Comparison of ENCODE assay signal across 12 cellular contexts in genomic region chr4:138175337-138175794, GRCh38.
A peak's percentile ranks its signal among the peaks of the same experiment; 100 is the strongest.
DNase-seq lines count a peak whose midpoint lies in the region; ATAC-seq, FAIRE-seq and TF ChIP-seq lines count a peak whose summit lies in the region.
"Had no signal": no experiment of that assay in that cellular context is flagged by ENCODE, and none has a peak within 500 bp of the region (broad histone marks: within the 10 kb centered on the region; RNA-seq: fewer than 3 reads in every experiment).

No MANE protein-coding gene starts in this region.

- peak overlapping the region; percentile 25 for H3K27ac ChIP-seq in SJSA1
- H3K27ac ChIP-seq in small intestine (ENCODE audit: low read depth in 1 of 2, low read length in 1 of 2): no peak overlapping the region
- H3K27ac ChIP-seq: tibial nerve had no signal

- H3K27me3 ChIP-seq in SJSA1 (replicated peaks) (no peaks in the 10 kb centered on the region), small intestine (ENCODE audit: control insufficient read depth in 2 of 2, insufficient read depth in 2 of 2, low read length in 2 of 2) (no peaks in the 10 kb centered on the region)
- H3K27me3 ChIP-seq: tibial nerve had no signal

- peaks cover 78% of the 10 kb centered on the region for H3K36me3 ChIP-seq in SJSA1
- no peaks in the 10 kb centered on the region for H3K36me3 ChIP-seq in small intestine (ENCODE audit: control insufficient read depth in 2 of 2, insufficient read depth in 2 of 2, low read length in 2 of 2)
- H3K36me3 ChIP-seq: tibial nerve had no signal

- DNase-seq in NCI-H1436 treated with DMSO at 0.1 percent for 48 hours (lab: John Stamatoyannopoulos, UW): peak; percentile 52
- peak; percentile 56 to 65 for DNase-seq in SJSA1 (ENCODE audit: low read depth in 1 of 2, low spot score in 2 of 2)
- DNase-seq in left ventricle myocardium superior: peak; percentile 31
- peak; percentile 40 for DNase-seq in small intestine
- no peak for DNase-seq in mesenteric fat pad (ENCODE audit: low spot score)
- DNase-seq in activated T-cell treated with anti-CD3 and anti-CD28 coated beads for 4 hours: no peak
- no peak for DNase-seq in effector CD4-positive, alpha-beta T cell
- DNase-seq in GM10266 (ENCODE audit: extremely low spot score): no peak
- DNase-seq: activated CD4-positive, alpha-beta T cell treated with anti-CD3 and anti-CD28 coated beads for 4 hours; stimulated activated CD4-positive, alpha-beta T cell treated with anti-CD3 and anti-CD28 coated beads, Interleukin-4, amount 100 ng/mL, for 24 hours had no signal

- no peak for FAIRE-seq in small intestine (lab: Jason Lieb, UNC)
- FAIRE-seq: G401.6 had no signal

- WGBS in small intestine, 3 donors: 14 to 38% (median 24%) methylated on average over 5 of the region's 5 CpGs

- no peak for TF ChIP-seq CTCF in GM10266 (IDR thresholded peaks at IDR 0.05; ENCODE audit: control insufficient read depth, insufficient read depth, low read depth, missing control alignments)

- H3K4me3 ChIP-seq in SJSA1: no peak overlapping the region
- no peak overlapping the region for H3K4me3 ChIP-seq in small intestine (ENCODE audit: low read depth in 1 of 2, low read length in 2 of 2)
- H3K4me3 ChIP-seq: tibial nerve had no signal

- peak; percentile 91 for ATAC-seq in left ventricle myocardium superior

- H3K4me1 ChIP-seq in SJSA1 (replicated peaks) (peaks cover 13% of the 10 kb centered on the region), small intestine (ENCODE audit: control insufficient read depth in 2 of 2, insufficient read depth in 1 of 2, low read depth in 1 of 2, low read length in 1 of 2) (no peaks in the 10 kb centered on the region)
- H3K4me1 ChIP-seq: tibial nerve had no signal

- intact Hi-C loops in left ventricle myocardium superior (cut with micrococcal nuclease): no loop called here

- H3K9me3 ChIP-seq in SJSA1 (replicated peaks) (no peaks in the 10 kb centered on the region), small intestine (ENCODE audit: control insufficient read depth, low read depth) (no peaks in the 10 kb centered on the region)
- H3K9me3 ChIP-seq: tibial nerve had no signal

Comparison
In these comparisons a context has a peak if more than half of its experiments do, and no peak if none do; other contexts are left out.
1. DNase-seq: peak in NCI-H1436 treated with DMSO at 0.1 percent for 48 hours (single experiment), SJSA1 (2 of 2), left ventricle myocardium superior (single experiment) and small intestine (single experiment); none in mesenteric fat pad (single experiment), activated T-cell treated with anti-CD3 and anti-CD28 coated beads for 4 hours (single experiment), effector CD4-positive, alpha-beta T cell (single experiment) and GM10266 (single experiment).